27 cellular contexts compared by ENCODE assay signal in the genomic region with DNA sequence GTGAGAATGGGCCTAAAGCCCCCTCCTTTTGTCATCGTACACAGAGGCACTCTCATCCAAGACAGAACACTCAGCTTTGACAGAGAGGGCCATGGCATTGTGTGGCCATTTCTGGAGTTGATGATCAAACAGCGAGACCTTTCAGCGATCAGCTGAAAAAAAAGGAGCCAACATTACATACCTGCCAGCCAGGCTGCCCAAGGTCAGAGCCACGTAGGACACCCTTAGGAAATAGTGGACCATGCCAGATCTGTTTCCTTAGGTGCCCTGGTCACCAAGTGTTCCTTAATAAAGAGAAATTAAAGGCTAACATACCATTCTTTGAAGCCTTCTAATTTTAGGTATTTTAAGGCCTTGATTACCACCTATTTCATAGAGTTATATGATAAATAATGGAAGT.
"Had no signal": no experiment of that assay in that cellular context is flagged by ENCODE, and none has a peak within 500 bp of the region (broad histone marks: within the 10 kb centered on the region; RNA-seq: fewer than 3 reads in every experiment).

No MANE protein-coding gene starts in this region.

- ATAC-seq: activated naive CD4-positive, alpha-beta T cell treated with anti-CD3 and anti-CD28 coated beads, Interleukin-2, amount 50 U/mL, for 72 hours; activated naive CD8-positive, alpha-beta T cell treated with anti-CD3 and anti-CD28 coated beads, Interleukin-2, amount 50 U/mL, for 24 hours; activated T-cell treated with anti-CD3 and anti-CD28 coated beads, Interleukin-2, amount 50 U/mL, for 4 hours; SK-N-SH treated with all-trans-retinoic acid at 6 μM for 48 hours had no signal

- H3K27ac ChIP-seq: ascending aorta, Peyer's patch, RWPE1, SJCRH30 had no signal

- DNase-seq: activated CD4-positive, alpha-beta memory T cell treated with anti-CD3 and anti-CD28 coated beads for 36 hours; activated CD4-positive, alpha-beta T cell treated with anti-CD3 and anti-CD28 coated beads, Interleukin-2, amount 10 ng/mL, durations not matched to agents 7 days and 5 days; activated CD4-positive, CD25-positive, alpha-beta regulatory T cell; activated CD8-positive, alpha-beta memory T cell treated with anti-CD3 and anti-CD28 coated beads for 24 hours; activated effector memory CD4-positive, alpha-beta T cell treated with anti-CD3 and anti-CD28 coated beads, Interleukin-2, amount 50 U/mL, for 16 hours; activated naive CD4-positive, alpha-beta T cell treated with Interleukin-2 at 50 U/mL for 16 hours; activated naive CD8-positive, alpha-beta T cell treated with anti-CD3 and anti-CD28 coated beads, Interleukin-2, amount 50 U/mL, for 24 hours; activated T-cell treated with anti-CD3 and anti-CD28 coated beads, Interleukin-2, amount 50 U/mL, for 4 hours; amniotic stem cell; MG63; MV-4-11; NCI-H1092 treated with DMSO at 0.1 percent for 48 hours; NCI-H1417 treated with DMSO at 0.1 percent for 48 hours; NCI-H1694; NCI-H2029; NCI-H2107; NCI-H2171 treated with DMSO at 0.1 percent for 48 hours; NCI-H226; NCI-H69; Peyer's patch; Right ventricle myocardium superior; SJCRH30; T-helper 9 cell had no signal

- H3K27me3 ChIP-seq: ascending aorta, MG63, Peyer's patch, SJCRH30 had no signal

- H3K4me3 ChIP-seq: ascending aorta, MG63, Peyer's patch, SJCRH30 had no signal

- H3K4me1 ChIP-seq: ascending aorta, Peyer's patch, SJCRH30 had no signal

- H3K9me3 ChIP-seq: ascending aorta, MG63, Peyer's patch, SJCRH30 had no signal

- H3K36me3 ChIP-seq: ascending aorta, MG63, Peyer's patch, SJCRH30 had no signal
